Comparison of ENCODE assay signal across 10 cellular contexts in genomic region chr6:126180585-126180984, GRCh38.
DNase-seq lines count a peak whose midpoint lies in the region; ATAC-seq, FAIRE-seq and TF ChIP-seq lines count a peak whose summit lies in the region.
"Had no signal": no experiment of that assay in that cellular context is flagged by ENCODE, and none has a peak within 500 bp of the region (broad histone marks: within the 10 kb centered on the region; RNA-seq: fewer than 3 reads in every experiment).

No MANE protein-coding gene starts in this region.

- peak; percentile 96 for ATAC-seq in stimulated activated naive CD8-positive, alpha-beta T cell treated with anti-CD3 and anti-CD28 coated beads, Interleukin-15, amount 100 ng/mL, for 72 hours
- ATAC-seq in GM21576 (IDR thresholded peaks at IDR 0.05; ENCODE audit: unreplicated experiment), result no peak

- no peaks in the 10 kb centered on the region for H3K9me3 ChIP-seq in HUES6 (ENCODE audit: control insufficient read depth, insufficient read depth, low read depth, low read length)

- H3K9me3 Mint-ChIP-seq in stimulated activated naive CD8-positive, alpha-beta T cell treated with anti-CD3 and anti-CD28 coated beads, Interleukin-15, amount 100 ng/mL, for 72 hours, result no peaks in the 10 kb centered on the region

- no peaks in the 10 kb centered on the region for H3K36me3 ChIP-seq in HUES6 (ENCODE audit: control insufficient read depth, insufficient read depth, low read length)
- no peaks in the 10 kb centered on the region for H3K36me3 ChIP-seq in bronchial epithelial cell (ENCODE audit: control insufficient read depth, insufficient read depth, low read length)

- peaks cover 5% of the 10 kb centered on the region for H3K4me1 Mint-ChIP-seq in stimulated activated naive CD8-positive, alpha-beta T cell treated with anti-CD3 and anti-CD28 coated beads, Interleukin-15, amount 100 ng/mL, for 72 hours

- H3K27me3 Mint-ChIP-seq in stimulated activated naive CD8-positive, alpha-beta T cell treated with anti-CD3 and anti-CD28 coated beads, Interleukin-15, amount 100 ng/mL, for 72 hours, result no peaks in the 10 kb centered on the region

- H3K4me3 Mint-ChIP-seq in stimulated activated naive CD8-positive, alpha-beta T cell treated with anti-CD3 and anti-CD28 coated beads, Interleukin-15, amount 100 ng/mL, for 72 hours, result no peak overlapping the region

- H3K4me1 ChIP-seq in HUES6 (ENCODE audit: control insufficient read depth, insufficient read depth, low read length), result peaks cover 27% of the 10 kb centered on the region

- no peak overlapping the region for H3K4me3 ChIP-seq in HUES6 (ENCODE audit: low read depth, low read length)
- H3K4me3 ChIP-seq in bronchial epithelial cell (ENCODE audit: low read depth, low read length), result no peak overlapping the region

- TF ChIP-seq CTCF in bronchial epithelial cell (IDR thresholded peaks at IDR 0.05; ENCODE audit: insufficient read depth, low read length, severe bottlenecking), result no peak

- no peak for FAIRE-seq in bronchial epithelial cell (lab: Jason Lieb, UNC)

- no peak overlapping the region for H3K9ac ChIP-seq in HUES6 (ENCODE audit: low read length)

- DNase-seq in activated naive CD4-positive, alpha-beta T cell treated with anti-CD3 and anti-CD28 coated beads, Interleukin-2, amount 50 U/mL, for 16 hours, result peak; percentile 19
- DNase-seq in activated naive CD4-positive, alpha-beta T cell treated with Interleukin-2 at 50 U/mL for 16 hours, result no peak
- peak; percentile 99 for DNase-seq in bronchial epithelial cell (ENCODE audit: low read depth)
- peak in 1 of 2 donors; percentile 39 for DNase-seq in stimulated activated naive CD8-positive, alpha-beta T cell treated with anti-CD3 and anti-CD28 coated beads, Interleukin-15, amount 100 ng/mL, for 72 hours
- DNase-seq in NCI-H1105 (lab: John Stamatoyannopoulos, UW), result no peak
- no peak for DNase-seq in SHP77 (lab: John Stamatoyannopoulos, UW)
- DNase-seq: GDM1, NCI-H1092 treated with DMSO at 0.1 percent for 48 hours had no signal

- peak overlapping the region; percentile 94; the same call in 1 of the 2 replicates for H3K27ac ChIP-seq in HUES6 (ENCODE audit: low read depth, low read length)

- H3K27ac Mint-ChIP-seq in stimulated activated naive CD8-positive, alpha-beta T cell treated with anti-CD3 and anti-CD28 coated beads, Interleukin-15, amount 100 ng/mL, for 72 hours, result no peak overlapping the region

- H3K27me3 ChIP-seq in HUES6 (ENCODE audit: control insufficient read depth, insufficient read depth, low read length) (no peaks in the 10 kb centered on the region), bronchial epithelial cell (ENCODE audit: control insufficient read depth, insufficient read depth, low read length) (peaks cover 8% of the 10 kb centered on the region)

Comparison
In these comparisons a context has a peak if more than half of its experiments do, and no peak if none do; other contexts are left out.
1. DNase-seq: peak in activated naive CD4-positive, alpha-beta T cell treated with anti-CD3 and anti-CD28 coated beads, Interleukin-2, amount 50 U/mL, for 16 hours (single experiment) and bronchial epithelial cell (single experiment); none in activated naive CD4-positive, alpha-beta T cell treated with Interleukin-2 at 50 U/mL for 16 hours (single experiment), NCI-H1105 (single experiment) and SHP77 (0 of 2).